8 cellular contexts compared by ENCODE assay signal in genomic region chr12:122947352-122947792, GRCh38. TPM values are rescaled to one million over a fixed set of nuclear protein-coding genes. Genes with fewer than 3 reads are reported as not detected.
DNase-seq lines count a peak whose midpoint lies in the region; ATAC-seq and TF ChIP-seq lines count a peak whose summit lies in the region.

No MANE protein-coding gene starts in this region.

- BruUV-seq in MCF 10A (replicated peaks; lab: Mats Ljungman, UMichigan), result no TSS peak

- peak overlapping the region; percentile 16 for H3K4me3 Mint-ChIP-seq in activated T-cell treated with anti-CD3 and anti-CD28 coated beads, Interleukin-2, amount 50 U/mL, for 4 hours
- peak overlapping the region; percentile 46 for H3K4me3 Mint-ChIP-seq in MCF 10A (ENCODE audit: unreplicated experiment)

- no peak for TF ChIP-seq CTCF in MCF 10A (IDR thresholded peaks at IDR 0.05; ENCODE audit: unreplicated experiment)

- H3K4me1 Mint-ChIP-seq in activated T-cell treated with anti-CD3 and anti-CD28 coated beads, Interleukin-2, amount 50 U/mL, for 4 hours (ENCODE audit: low read depth), result peaks cover 36% of the 10 kb centered on the region
- peaks cover 47% of the 10 kb centered on the region for H3K4me1 Mint-ChIP-seq in MCF 10A (ENCODE audit: insufficient read depth, unreplicated experiment)

- H3K36me3 Mint-ChIP-seq in activated T-cell treated with anti-CD3 and anti-CD28 coated beads, Interleukin-2, amount 50 U/mL, for 4 hours (ENCODE audit: insufficient read depth), result no peaks in the 10 kb centered on the region
- H3K36me3 Mint-ChIP-seq in MCF 10A (ENCODE audit: insufficient read depth, unreplicated experiment), result peaks cover 6% of the 10 kb centered on the region

- ATAC-seq in activated T-cell treated with anti-CD3 and anti-CD28 coated beads, Interleukin-2, amount 50 U/mL, for 4 hours, result no peak
- no peak for ATAC-seq in HG03439 (IDR thresholded peaks at IDR 0.05; ENCODE audit: unreplicated experiment)

- intact Hi-C loops in MCF 10A (cut with micrococcal nuclease), result loop anchor here (2.0 kb wide), 1 partner anchor 31 kb away; no protein-coding TSS in a partner anchor

- H3K27me3 Mint-ChIP-seq in activated T-cell treated with anti-CD3 and anti-CD28 coated beads, Interleukin-2, amount 50 U/mL, for 4 hours (ENCODE audit: low read depth), result no peaks in the 10 kb centered on the region
- no peaks in the 10 kb centered on the region for H3K27me3 Mint-ChIP-seq in MCF 10A (ENCODE audit: insufficient read depth, unreplicated experiment)

- no peak for DNase-seq in activated T-cell treated with anti-CD3 and anti-CD28 coated beads, Interleukin-2, amount 50 U/mL, for 4 hours
- DNase-seq in activated T-cell treated with anti-CD3 and anti-CD28 coated beads for 4 hours (no peak), MCF 10A (ENCODE audit: unreplicated experiment) (no peak), medulla oblongata (ENCODE audit: extremely low spot score) (peak; percentile 25), ureter (ENCODE audit: low spot score) (peak; percentile 79), cerebellar nuclear complex (lab: John Stamatoyannopoulos, UW) (no peak)
- no peak for DNase-seq in effector CD8-positive, alpha-beta T cell (lab: John Stamatoyannopoulos, UW)

- H3K27ac Mint-ChIP-seq in MCF 10A (ENCODE audit: low read depth, unreplicated experiment), result peak overlapping the region; percentile 93

- no peaks in the 10 kb centered on the region for H3K9me3 Mint-ChIP-seq in activated T-cell treated with anti-CD3 and anti-CD28 coated beads, Interleukin-2, amount 50 U/mL, for 4 hours
- H3K9me3 Mint-ChIP-seq in MCF 10A (ENCODE audit: unreplicated experiment), result no peaks in the 10 kb centered on the region

- POLR2A ChIA-PET in MCF 10A (lab: Yijun Ruan, JAX), result interaction anchor here (0.7 to 11.2 kb wide), 20 partner anchors 9 to 291 kb away, joined by 3 to 240 read pairs (median 4); partner anchors contain the start of genes ABCB9, MPHOSPH9, MTRFR and OGFOD2

- CTCF ChIA-PET in MCF 10A (lab: Yijun Ruan, JAX), result interaction anchor here (0.6 to 15.1 kb wide), 14 partner anchors 17 to 309 kb away, joined by 3 to 230 read pairs (median 4); no protein-coding TSS in a partner anchor

RNA-seq across cellular contexts. Expression of gene ABCB9, which starts 18.9 kb away (rescaled TPM):
- 1 to 10 TPM; 2.3 to 3.2 (median 2.9) TPM for total RNA-seq in activated T-cell treated with anti-CD3 and anti-CD28 coated beads, Interleukin-2, amount 50 U/mL, for 4 hours
- total RNA-seq in MCF 10A (2022) (1.6 and 3.2 TPM in 2 replicates), ureter (7.2 TPM)

RNA-seq across cellular contexts. Expression of gene OGFOD2, which starts 27.7 kb away (rescaled TPM):
- total RNA-seq in activated T-cell treated with anti-CD3 and anti-CD28 coated beads, Interleukin-2, amount 50 U/mL, for 4 hours, result 10 to 100 TPM; 23.1 to 25.5 (median 24.7) TPM
- 17.5 and 22.5 TPM in 2 replicates for total RNA-seq in MCF 10A (2022)
- total RNA-seq in ureter, result 24.5 TPM

RNA-seq across cellular contexts. Expression of gene ARL6IP4, which starts 33.1 kb away (rescaled TPM):
- 100 to 1,000 TPM; 118 to 141 (median 129) TPM for total RNA-seq in activated T-cell treated with anti-CD3 and anti-CD28 coated beads, Interleukin-2, amount 50 U/mL, for 4 hours
- total RNA-seq in MCF 10A (2022), result 198 and 238 TPM in 2 replicates
- total RNA-seq in ureter, result 130 TPM

RNA-seq across cellular contexts. Expression of gene VPS37B, which starts 51.4 kb away (rescaled TPM):
- total RNA-seq in activated T-cell treated with anti-CD3 and anti-CD28 coated beads, Interleukin-2, amount 50 U/mL, for 4 hours, result 10 to 100 TPM; 11.9 to 20.3 (median 18.4) TPM
- total RNA-seq in MCF 10A (2022), result 33.8 and 37.6 TPM in 2 replicates
- 59.7 TPM for total RNA-seq in ureter

Comparison
In these comparisons a context has a peak if more than half of its experiments do, and no peak if none do; other contexts are left out.
1. DNase-seq: peak in medulla oblongata (single experiment) and ureter (single experiment); none in activated T-cell treated with anti-CD3 and anti-CD28 coated beads, Interleukin-2, amount 50 U/mL, for 4 hours (single experiment), activated T-cell treated with anti-CD3 and anti-CD28 coated beads for 4 hours (single experiment), MCF 10A (single experiment), cerebellar nuclear complex (0 of 2) and effector CD8-positive, alpha-beta T cell (single experiment).